In genomic region chr22:45246060-45246985, GRCh38 we compare ENCODE assay signal across 8 cellular contexts. TPM values are rescaled to one million over a fixed set of nuclear protein-coding genes. Genes with fewer than 3 reads are reported as not detected.
A peak's percentile ranks its signal among the peaks of the same experiment; 100 is the strongest.
DNase-seq lines count a peak whose midpoint lies in the region; ATAC-seq and TF ChIP-seq lines count a peak whose summit lies in the region.

No MANE protein-coding gene starts in this region.

- no peak for TF ChIP-seq CTCF in OCI-LY7 (conservative IDR thresholded peaks at IDR 0.05; ENCODE audit: low read length)
- no peak for TF ChIP-seq CTCF in epithelial cell of esophagus (IDR thresholded peaks at IDR 0.05; ENCODE audit: insufficient read depth, low read depth, low read length, missing control alignments)
- no peak for TF ChIP-seq CTCF in natural killer cell (IDR thresholded peaks at IDR 0.05)
- no peak for TF ChIP-seq CTCF in testis (IDR thresholded peaks at IDR 0.05)

- peak in 1 of 3 donors; percentile 39 for ATAC-seq in natural killer cell

- TF ChIP-seq POLR2A in testis (IDR thresholded peaks at IDR 0.05) (no peak), erythroblast (IDR thresholded peaks at IDR 0.05; ENCODE audit: low read length) (no peak)

- H3K4me3 ChIP-seq in BLaER1 treated with 17β-estradiol and CSF1 and Interleukin-3, amounts not matched to agents 10 nM and 100 nM: no peak overlapping the region
- H3K4me3 ChIP-seq in OCI-LY7 (ENCODE audit: low read depth, low read length, poor library complexity, severe bottlenecking) (peak overlapping the region; percentile 48), epithelial cell of esophagus (ENCODE audit: low read length) (no peak overlapping the region), testis (no peak overlapping the region)

- no peak overlapping the region; the same call in 1 of the 2 replicates for H2AFZ ChIP-seq in OCI-LY7 (ENCODE audit: low read length)

- no peaks in the 10 kb centered on the region for H3K36me3 ChIP-seq in BLaER1 treated with 17β-estradiol and CSF1 and Interleukin-3, amounts not matched to agents 10 nM and 100 nM
- H3K36me3 ChIP-seq in OCI-LY7 (ENCODE audit: insufficient read depth, low read length): no peaks in the 10 kb centered on the region
- H3K36me3 ChIP-seq in testis (ENCODE audit: low read depth, missing control alignments): no peaks in the 10 kb centered on the region

- H3K9me2 ChIP-seq in OCI-LY7 (ENCODE audit: insufficient read depth, low read length): no peaks in the 10 kb centered on the region

- POLR2A ChIA-PET in OCI-LY7 (lab: Charles Lee): interaction anchor here (0.5 to 2.1 kb wide), 7 partner anchors 9 to 1401 kb away, joined by 3 to 8 read pairs (median 3); no protein-coding TSS in a partner anchor

- H3K9me3 Mint-ChIP-seq in natural killer cell: no peaks in the 10 kb centered on the region

- no peak for DNase-seq in OCI-LY7 (ENCODE audit: low spot score)
- DNase-seq in epithelial cell of esophagus (ENCODE audit: low read depth): peak; percentile 97
- no peak for DNase-seq in natural killer cell
- DNase-seq in posterior vena cava (ENCODE audit: low spot score): no peak
- no peak for DNase-seq in NCI-H2029 treated with DMSO at 0.1 percent for 48 hours (lab: John Stamatoyannopoulos, UW)
- DNase-seq in testis: no peak
- no peak for DNase-seq in erythroblast (lab: John Stamatoyannopoulos, UW)

- H3K27me3 ChIP-seq in BLaER1 treated with 17β-estradiol and CSF1 and Interleukin-3, amounts not matched to agents 10 nM and 100 nM: no peaks in the 10 kb centered on the region
- H3K27me3 ChIP-seq in testis: no peaks in the 10 kb centered on the region

- H4K20me1 ChIP-seq in BLaER1 treated with 17β-estradiol and CSF1 and Interleukin-3, amounts not matched to agents 10 nM and 100 nM: no peaks in the 10 kb centered on the region
- H4K20me1 ChIP-seq in OCI-LY7 (ENCODE audit: insufficient read depth, low read length): no peaks in the 10 kb centered on the region

- peak overlapping the region in 6 of 11 experiments; percentile 5 to 32 (median 8); a peak in 5 of 22 replicates for H3K4me2 ChIP-seq in BLaER1 treated with 17β-estradiol and CSF1 and Interleukin-3, amounts not matched to agents 10 nM and 100 nM
- H3K4me2 ChIP-seq in OCI-LY7 (ENCODE audit: low read length): peak overlapping the region; percentile 74

- H3K9me3 ChIP-seq in BLaER1 treated with 17β-estradiol and CSF1 and Interleukin-3, amounts not matched to agents 10 nM and 100 nM (replicated peaks in 1 of 11): no peaks in the 10 kb centered on the region
- H3K9me3 ChIP-seq in OCI-LY7 (ENCODE audit: low read length) (no peaks in the 10 kb centered on the region), testis (no peaks in the 10 kb centered on the region)

- intact Hi-C loops in OCI-LY7 (cut with micrococcal nuclease; ENCODE audit: unreplicated experiment) (no loop called here), natural killer cell (cut with micrococcal nuclease) (no loop called here), posterior vena cava (cut with DNase I) (no loop called here), testis (cut with DNase I; ENCODE audit: low total_unique reads) (no loop called here)

- no peaks in the 10 kb centered on the region for H3K27me3 Mint-ChIP-seq in natural killer cell (ENCODE audit: low read depth in 2 of 2)

- no peaks in the 10 kb centered on the region for H3K79me2 ChIP-seq in OCI-LY7 (ENCODE audit: insufficient read depth, low read depth, low read length)

- 75 to 80% methylated on average over 13 of the region's 13 CpGs for WGBS in testis, 2 donors

- H3K27ac ChIP-seq in BLaER1 treated with 17β-estradiol and CSF1 and Interleukin-3, amounts not matched to agents 10 nM and 100 nM: no peak overlapping the region
- H3K27ac ChIP-seq in OCI-LY7 (ENCODE audit: low read depth, low read length, poor library complexity, severe bottlenecking) (peak overlapping the region; percentile 97), testis (no peak overlapping the region)

- no peaks in the 10 kb centered on the region for H3K36me3 Mint-ChIP-seq in natural killer cell

- peak overlapping the region in 1 of 11 experiments; percentile 21; a peak in 1 of 22 replicates for H3K9ac ChIP-seq in BLaER1 treated with 17β-estradiol and CSF1 and Interleukin-3, amounts not matched to agents 10 nM and 100 nM

- CTCF ChIA-PET in OCI-LY7 (lab: Charles Lee; ENCODE audit: unreplicated experiment): interaction anchor here (0.6 kb wide), 1 partner anchor 17 kb away, joined by 3 read pairs; no protein-coding TSS in a partner anchor

- TSS peak; percentile 71 for BruUV-seq in OCI-LY7 (replicated peaks; lab: Mats Ljungman, UMichigan)

- H3K4me3 Mint-ChIP-seq in natural killer cell: peak overlapping the region; percentile 66

- H3K4me1 ChIP-seq in BLaER1 treated with 17β-estradiol and CSF1 and Interleukin-3, amounts not matched to agents 10 nM and 100 nM: peaks cover 2 to 54% (median 31%) of the 10 kb centered on the region in 10 experiments; a peak in 19 of 20 replicates
- H3K4me1 ChIP-seq in OCI-LY7 (ENCODE audit: insufficient read depth, low read length, poor library complexity, severe bottlenecking) (peaks cover 70% of the 10 kb centered on the region), testis (no peaks in the 10 kb centered on the region)

- H3K4me1 Mint-ChIP-seq in natural killer cell: peaks cover 11 to 20% of the 10 kb centered on the region in 2 donors

- H3K27ac Mint-ChIP-seq in natural killer cell: peak overlapping the region in 1 of 2 donors; percentile 82

RNA-seq across cellular contexts. Expression of gene KIAA0930, which starts 5.6 kb away (rescaled TPM):
- 55.1 and 80.7 TPM in 2 replicates for total RNA-seq in OCI-LY7 (2014; rRNA removed; shearing (Covaris generic))
- total RNA-seq in OCI-LY7 (2022) (85.3 and 93.9 TPM in 2 replicates), natural killer cell (10 to 100 TPM; 32.6 to 39.1 (median 38.4) TPM), posterior vena cava (10 to 100 TPM; 48.5 to 74.0 TPM), testis (10 to 100 TPM; 62.4 to 62.9 TPM)
- polyA plus RNA-seq in testis (ENCODE audit: insufficient read depth, low read depth, low replicate concordance): 77.5 TPM

RNA-seq across cellular contexts. Expression of gene UPK3A, which starts 38.4 kb away (rescaled TPM):
- total RNA-seq in OCI-LY7 (2014; rRNA removed; shearing (Covaris generic)): not detected in 2 replicates
- total RNA-seq in OCI-LY7 (2022) (not detected in 2 replicates), natural killer cell (under 1 TPM in 1 of 3 donors, not detected in 2; 0.49 TPM), posterior vena cava (not detected), testis (not detected)
- not detected for polyA plus RNA-seq in testis (ENCODE audit: insufficient read depth, low read depth, low replicate concordance)
